In the genomic region with DNA sequence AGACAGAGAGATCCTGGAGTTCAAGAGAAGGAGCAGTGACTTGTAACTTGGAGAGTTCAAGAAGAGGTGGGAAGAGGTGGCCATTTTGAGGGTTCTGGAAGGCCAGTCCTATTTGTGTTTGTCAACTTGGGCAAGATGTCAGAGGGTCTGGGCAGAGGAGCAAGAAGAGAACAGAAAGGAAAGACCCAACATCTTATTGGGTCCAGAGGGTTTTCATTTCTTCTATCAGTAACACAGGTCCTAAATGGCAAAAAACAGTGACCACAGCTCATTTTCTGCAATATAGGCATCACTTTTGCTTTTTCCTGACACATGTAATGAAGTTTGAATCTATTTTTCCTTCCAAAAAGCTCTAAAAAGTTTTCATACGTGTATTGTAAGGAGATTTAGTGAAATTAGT, we compare ENCODE assay signal across 14 cellular contexts. TPM values are rescaled to one million over a fixed set of nuclear protein-coding genes. Genes with fewer than 3 reads are reported as not detected.
DNase-seq lines count a peak whose midpoint lies in the region; ATAC-seq and TF ChIP-seq lines count a peak whose summit lies in the region.
"Had no signal": no experiment of that assay in that cellular context is flagged by ENCODE, and none has a peak within 500 bp of the region (broad histone marks: within the 10 kb centered on the region; RNA-seq: fewer than 3 reads in every experiment).

No MANE protein-coding gene starts in this region.

- intact Hi-C loops in left ventricle myocardium inferior (cut with micrococcal nuclease) (no loop called here), right cardiac atrium (cut with DNase I) (no loop called here), colonic mucosa (cut with DNase I) (loop anchor here (10.0 kb wide), 1 partner anchor 82 kb away; no protein-coding TSS in a partner anchor), psoas muscle (cut with DNase I) (no loop called here)
- intact Hi-C loops in naive thymus-derived CD4-positive, alpha-beta T cell (cut with micrococcal nuclease), result no loop called here

- no peak overlapping the region for H3K4me3 Mint-ChIP-seq in naive thymus-derived CD4-positive, alpha-beta T cell

- no peaks in the 10 kb centered on the region for H3K9me3 ChIP-seq in left ventricle myocardium inferior (replicated peaks)
- no peaks in the 10 kb centered on the region for H3K9me3 ChIP-seq in right cardiac atrium (ENCODE audit: control insufficient read depth, low read length)
- no peaks in the 10 kb centered on the region for H3K9me3 ChIP-seq in colonic mucosa
- no peaks in the 10 kb centered on the region for H3K9me3 ChIP-seq in psoas muscle
- no peaks in the 10 kb centered on the region for H3K9me3 ChIP-seq in naive thymus-derived CD4-positive, alpha-beta T cell (ENCODE audit: control insufficient read depth in 2 of 3, low read length in 3 of 3)
- H3K9me3 ChIP-seq: SK-N-SH had no signal

- ATAC-seq in right cardiac atrium, result no peak
- no peak for ATAC-seq in psoas muscle
- ATAC-seq in naive thymus-derived CD4-positive, alpha-beta T cell, result no peak
- ATAC-seq in GM21367 (IDR thresholded peaks at IDR 0.05; ENCODE audit: unreplicated experiment), result no peak

- H3K9me3 Mint-ChIP-seq in naive thymus-derived CD4-positive, alpha-beta T cell, result peaks cover 0 to 19% (median 8%) of the 10 kb centered on the region in 11 donors

- peak overlapping the region; percentile 40 for H3K27ac ChIP-seq in left ventricle myocardium inferior (replicated peaks)
- H3K27ac ChIP-seq in right cardiac atrium (ENCODE audit: low read length), result no peak overlapping the region
- H3K27ac ChIP-seq in colonic mucosa, result peak overlapping the region; percentile 88
- peak overlapping the region; percentile 90 for H3K27ac ChIP-seq in psoas muscle
- H3K27ac ChIP-seq in naive thymus-derived CD4-positive, alpha-beta T cell (ENCODE audit: low read depth, low read length), result no peak overlapping the region
- H3K27ac ChIP-seq: brain microvascular endothelial cell had no signal

- peaks cover 0 to 3% (median 0%) of the 10 kb centered on the region in 5 donors for H3K36me3 Mint-ChIP-seq in naive thymus-derived CD4-positive, alpha-beta T cell

- H3K27me3 ChIP-seq in left ventricle myocardium inferior (ENCODE audit: low read depth), result no peaks in the 10 kb centered on the region
- no peaks in the 10 kb centered on the region for H3K27me3 ChIP-seq in right cardiac atrium (ENCODE audit: control insufficient read depth, insufficient read depth)
- no peaks in the 10 kb centered on the region for H3K27me3 ChIP-seq in colonic mucosa
- H3K27me3 ChIP-seq in psoas muscle (ENCODE audit: insufficient read depth in 3 of 3, low read length in 2 of 3), result no peaks in the 10 kb centered on the region
- no peaks in the 10 kb centered on the region for H3K27me3 ChIP-seq in naive thymus-derived CD4-positive, alpha-beta T cell (ENCODE audit: control insufficient read depth in 2 of 2, insufficient read depth in 2 of 2, low read length in 2 of 2)
- H3K27me3 ChIP-seq: brain microvascular endothelial cell had no signal

- TF ChIP-seq CTCF in left ventricle myocardium inferior (IDR thresholded peaks at IDR 0.05; ENCODE audit: borderline replicate concordance) (no peak), colonic mucosa (IDR thresholded peaks at IDR 0.05) (no peak), psoas muscle (IDR thresholded peaks at IDR 0.05) (no peak)

- WGBS in right cardiac atrium, result 52% methylated on average over 1 of the region's 1 CpG
- 49 to 79% (median 52%) methylated on average over 1 of the region's 1 CpG for WGBS in psoas muscle, 3 donors

- H3K36me3 ChIP-seq in left ventricle myocardium inferior (no peaks in the 10 kb centered on the region), colonic mucosa (no peaks in the 10 kb centered on the region), psoas muscle (ENCODE audit: insufficient read depth in 1 of 2, low read depth in 1 of 2) (no peaks in the 10 kb centered on the region)
- no peaks in the 10 kb centered on the region for H3K36me3 ChIP-seq in naive thymus-derived CD4-positive, alpha-beta T cell (ENCODE audit: control insufficient read depth in 2 of 3, insufficient read depth in 3 of 3, low read length in 3 of 3)
- H3K36me3 ChIP-seq: brain microvascular endothelial cell had no signal

- H3K27me3 Mint-ChIP-seq in naive thymus-derived CD4-positive, alpha-beta T cell, result peaks cover 3 to 20% (median 9%) of the 10 kb centered on the region in 5 donors

- H3K4me3 ChIP-seq in left ventricle myocardium inferior (no peak overlapping the region), right cardiac atrium (ENCODE audit: low read length) (no peak overlapping the region), colonic mucosa (no peak overlapping the region), psoas muscle (no peak overlapping the region)
- H3K4me3 ChIP-seq in naive thymus-derived CD4-positive, alpha-beta T cell (ENCODE audit: low read length), result no peak overlapping the region

- DNase-seq in left ventricle myocardium inferior (no peak), right cardiac atrium (no peak), colonic mucosa (no peak), psoas muscle (no peak), NOMO-1 treated with dmso at 0.1 percent for 144 hours (lab: John Stamatoyannopoulos, UW; ENCODE audit: unreplicated experiment) (no peak), RKO (ENCODE audit: low spot score) (no peak)
- DNase-seq in naive thymus-derived CD4-positive, alpha-beta T cell, result no peak
- DNase-seq: activated gamma-delta T cell treated with Interleukin-2 at 50 U/mL for 16 hours; effector CD8-positive, alpha-beta T cell; GDM1; SK-N-SH; stimulated activated CD4-positive, alpha-beta T cell treated with anti-CD3 and anti-CD28 coated beads, Interleukin-12 subunit alpha, Interleukin-12 subunit beta, amount 100 ng/mL, for 4 hours had no signal

- POLR2A ChIA-PET in naive thymus-derived CD4-positive, alpha-beta T cell (lab: Charles Lee), result no interaction called here

- H3K9ac ChIP-seq in colonic mucosa (ENCODE audit: low read depth in 2 of 2, low read length in 2 of 2), result peak overlapping the region in 1 of 2 donors; percentile 3
- H3K9ac ChIP-seq: SK-N-SH had no signal

- CTCF ChIA-PET in naive thymus-derived CD4-positive, alpha-beta T cell (lab: Charles Lee), result no interaction called here

- H3K27ac Mint-ChIP-seq in naive thymus-derived CD4-positive, alpha-beta T cell, result no peak overlapping the region

- H3K4me1 Mint-ChIP-seq in naive thymus-derived CD4-positive, alpha-beta T cell, result peaks cover 0 to 6% (median 0%) of the 10 kb centered on the region in 7 donors

- H3K4me1 ChIP-seq in left ventricle myocardium inferior, result peaks cover 19% of the 10 kb centered on the region
- H3K4me1 ChIP-seq in right cardiac atrium (ENCODE audit: control insufficient read depth, insufficient read depth, low read length), result peaks cover 4% of the 10 kb centered on the region
- H3K4me1 ChIP-seq in colonic mucosa, result no peaks in the 10 kb centered on the region
- H3K4me1 ChIP-seq in psoas muscle, result peaks cover 18% of the 10 kb centered on the region
- no peaks in the 10 kb centered on the region for H3K4me1 ChIP-seq in naive thymus-derived CD4-positive, alpha-beta T cell (ENCODE audit: control insufficient read depth in 2 of 2, insufficient read depth in 2 of 2, low read length in 2 of 2)

RNA-seq across cellular contexts. Expression of a gene that starts 38.3 kb away (rescaled TPM):
- total RNA-seq in left ventricle myocardium inferior (3.2 TPM), right cardiac atrium (1 to 10 TPM; 2.6 to 4.3 (median 4.0) TPM), colonic mucosa (1 to 10 TPM; 2.4 to 2.5 TPM), psoas muscle (1 to 10 TPM; 1.3 to 4.0 (median 2.2) TPM)
- polyA plus RNA-seq in right cardiac atrium (1.5 TPM), psoas muscle (1 to 10 TPM in 1 of 3 donors, under 1 TPM in 2; 0.84 to 2.1 (median 0.86) TPM)
- total RNA-seq in naive thymus-derived CD4-positive, alpha-beta T cell, result 1 to 10 TPM; 1.5 to 4.5 (median 3.2) TPM
- polyA plus RNA-seq in naive thymus-derived CD4-positive, alpha-beta T cell, result 1 to 10 TPM; 2.4 TPM

Comparison
In these comparisons a context has a peak if more than half of its experiments do, and no peak if none do; other contexts are left out.
1. H3K27ac ChIP-seq: peak in left ventricle myocardium inferior (single experiment), colonic mucosa (single experiment) and psoas muscle (single experiment); none in right cardiac atrium (single experiment) and naive thymus-derived CD4-positive, alpha-beta T cell (single experiment).